1 cellular context compared by ENCODE assay signal in genomic region chr18:74525741-74526140, GRCh38.
TF ChIP-seq lines count a peak whose summit lies in the region.

No MANE protein-coding gene starts in this region.

TF ChIP-seq in HepG2, 621 proteins besides CTCF, POLR2A, EP300 and RAD21 (continued from another document):
- no peak for TF ChIP-seq ARID3A (IDR thresholded peaks at IDR 0.05; ENCODE audit: low read depth, low read length)
- TF ChIP-seq ZNF710 (CRISPR knock-in tag; IDR thresholded peaks at IDR 0.05; ENCODE audit: borderline replicate concordance) = no peak
- TF ChIP-seq ERF (CRISPR knock-in tag; IDR thresholded peaks at IDR 0.05) = no peak
- TF ChIP-seq ZNF547 (CRISPR knock-in tag; IDR thresholded peaks at IDR 0.05) = no peak
- no peak for TF ChIP-seq NR2F1 (CRISPR knock-in tag; IDR thresholded peaks at IDR 0.05)
- no peak for TF ChIP-seq CEBPB (IDR thresholded peaks at IDR 0.05; ENCODE audit: borderline replicate concordance, low read depth, low read length)
